ENCODE assay signal across 1 cellular context in the genomic region with DNA sequence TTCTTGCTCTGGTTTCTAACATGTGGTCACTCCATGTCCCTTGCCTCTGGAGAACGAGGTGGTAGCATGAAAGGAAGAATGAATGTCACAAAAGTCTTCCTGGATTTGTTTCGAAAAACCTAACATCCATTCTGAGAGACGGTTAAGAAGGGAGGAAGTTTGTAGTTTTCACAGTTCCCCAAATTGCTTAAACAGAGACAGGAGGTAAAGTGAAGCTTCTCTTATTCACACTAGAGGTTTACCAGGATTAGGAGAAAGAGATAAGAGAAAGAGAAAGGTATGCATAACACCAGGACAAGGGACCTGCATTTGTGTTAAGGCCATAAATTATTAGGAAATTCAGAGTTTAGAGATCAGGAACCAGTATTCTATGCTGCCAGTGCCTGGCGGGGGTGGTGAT.
TF ChIP-seq lines count a peak whose summit lies in the region.

No MANE protein-coding gene starts in this region.

TF ChIP-seq in H1, 55 proteins besides CTCF, POLR2A, EP300 and RAD21 (continued from another document):
- TF ChIP-seq, protein P1, sequence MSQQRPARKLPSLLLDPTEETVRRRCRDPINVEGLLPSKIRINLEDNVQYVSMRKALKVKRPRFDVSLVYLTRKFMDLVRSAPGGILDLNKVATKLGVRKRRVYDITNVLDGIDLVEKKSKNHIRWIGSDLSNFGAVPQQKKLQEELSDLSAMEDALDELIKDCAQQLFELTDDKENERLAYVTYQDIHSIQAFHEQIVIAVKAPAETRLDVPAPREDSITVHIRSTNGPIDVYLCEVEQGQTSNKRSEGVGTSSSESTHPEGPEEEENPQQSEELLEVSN (IDR thresholded peaks at IDR 0.05): no peak
- TF ChIP-seq TBP (IDR thresholded peaks at IDR 0.05; ENCODE audit: low read depth, low read length) (no peak), KDM5A (IDR thresholded peaks at IDR 0.05; ENCODE audit: low read length) (no peak), SIRT6 (IDR thresholded peaks at IDR 0.05; ENCODE audit: low read length) (no peak)
- TF ChIP-seq, protein P2, sequence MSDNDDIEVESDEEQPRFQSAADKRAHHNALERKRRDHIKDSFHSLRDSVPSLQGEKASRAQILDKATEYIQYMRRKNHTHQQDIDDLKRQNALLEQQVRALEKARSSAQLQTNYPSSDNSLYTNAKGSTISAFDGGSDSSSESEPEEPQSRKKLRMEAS (IDR thresholded peaks at IDR 0.05): no peak
